In the genomic region with DNA sequence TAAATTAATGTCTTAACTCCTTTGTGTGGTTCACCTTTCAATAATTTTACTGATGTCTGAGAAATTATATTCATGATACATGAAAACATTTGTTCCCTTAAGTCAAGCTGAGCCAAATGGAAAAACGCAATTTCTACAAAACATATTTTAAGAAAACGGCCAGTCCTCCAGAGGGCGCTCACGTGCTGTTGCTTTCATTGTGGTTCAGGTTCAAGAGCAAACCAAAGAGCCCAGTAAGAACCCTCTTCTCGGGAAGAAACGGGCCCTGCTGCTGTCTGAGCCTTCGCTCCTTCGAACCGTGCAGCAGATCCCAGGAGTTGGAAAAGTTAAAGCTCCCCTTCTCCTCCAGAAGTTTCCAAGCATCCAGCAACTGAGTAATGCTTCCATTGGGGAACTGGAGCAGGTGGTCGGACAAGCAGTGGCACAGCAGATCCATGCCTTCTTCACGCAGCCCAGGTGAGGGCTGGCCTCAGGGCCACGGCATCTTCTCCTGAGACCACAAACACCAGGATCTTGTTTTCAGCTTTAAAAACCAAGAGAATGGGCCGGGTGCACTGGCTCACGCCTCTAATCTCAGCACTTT, we compare ENCODE assay signal across 8 cellular contexts. TPM values are rescaled to one million over a fixed set of nuclear protein-coding genes. Genes with fewer than 3 reads are reported as not detected.
DNase-seq lines count a peak whose midpoint lies in the region; ATAC-seq and TF ChIP-seq lines count a peak whose summit lies in the region.

No MANE protein-coding gene starts in this region.

- CTCF ChIA-PET in RWPE1 (lab: Yijun Ruan, JAX): interaction anchor here (0.6 to 2.0 kb wide), 11 partner anchors 22 to 1393 kb away, joined by 3 to 9 read pairs (median 3); no protein-coding TSS in a partner anchor

- DNase-seq in DMS53 (lab: John Stamatoyannopoulos, UW): peak; percentile 87
- peak; percentile 41 for DNase-seq in RWPE1 (ENCODE audit: low spot score)
- peak; percentile 42 for DNase-seq in activated T-helper 9 cell treated with anti-CD3 and anti-CD28 coated beads, Interleukin-2, amount 50 U/mL, for 16 hours (ENCODE audit: low read depth)
- peak; percentile 55 for DNase-seq in germinal center (ENCODE audit: low spot score)
- peak; percentile 66 for DNase-seq in pons (ENCODE audit: low spot score)
- peak; percentile 73 for DNase-seq in ureter (ENCODE audit: low spot score)

- POLR2A ChIA-PET in RWPE1 (lab: Yijun Ruan, JAX; ENCODE audit: low non-redundant PET): no interaction called here

- no peak overlapping the region for H3K27ac ChIP-seq in RWPE1

- ATAC-seq in GM21360 (IDR thresholded peaks at IDR 0.05; ENCODE audit: unreplicated experiment): no peak

- TF ChIP-seq CTCF in LNCAP (IDR thresholded peaks at IDR 0.05) (peak; percentile 85), RWPE1 (conservative IDR thresholded peaks at IDR 0.05; ENCODE audit: low read depth) (peak; percentile 81)

RNA-seq across cellular contexts. Expression of a gene that starts 4.3 kb away (rescaled TPM):
- 4.9 TPM for total RNA-seq in ureter

RNA-seq across cellular contexts. Expression of a gene that starts 4.6 kb away (rescaled TPM):
- 25.4 TPM for total RNA-seq in ureter
